ENCODE assay signal across 17 cellular contexts in the genomic region with DNA sequence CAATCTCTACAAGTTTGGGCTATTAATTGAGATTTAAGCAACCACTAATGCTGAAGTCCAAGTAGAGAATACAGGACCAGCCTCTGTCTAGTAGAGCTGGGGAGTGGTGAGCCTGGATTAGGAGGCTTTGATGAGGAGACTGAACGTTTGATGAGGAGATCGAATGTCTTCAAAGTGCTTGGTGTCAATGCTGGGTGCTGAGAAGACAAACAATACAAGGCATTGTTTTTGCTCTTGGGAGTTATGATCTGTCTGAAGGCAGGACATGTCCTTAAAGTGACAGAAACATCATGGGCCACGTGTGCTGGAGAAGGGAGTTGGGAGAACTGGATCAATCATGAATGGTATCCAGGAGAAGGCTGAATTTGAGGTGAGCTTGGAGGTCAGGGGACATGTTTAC.
A peak's percentile ranks its signal among the peaks of the same experiment; 100 is the strongest.
DNase-seq lines count a peak whose midpoint lies in the region; ATAC-seq, FAIRE-seq and TF ChIP-seq lines count a peak whose summit lies in the region.
"Had no signal": no experiment of that assay in that cellular context is flagged by ENCODE, and none has a peak within 500 bp of the region (broad histone marks: within the 10 kb centered on the region; RNA-seq: fewer than 3 reads in every experiment).

No MANE protein-coding gene starts in this region.

- CTCF ChIA-PET in HCT116 (lab: Charles Lee) = interaction anchor here (1.2 to 1.4 kb wide), 2 partner anchors 11 to 148 kb away, joined by 3 to 5 read pairs; no protein-coding TSS in a partner anchor

- no peaks in the 10 kb centered on the region for H4K20me1 ChIP-seq in HCT116 (ENCODE audit: insufficient read depth)

- RAD21 ChIA-PET in HCT116 (lab: Charles Lee; ENCODE audit: low non-redundant PET in 1 of 2, low total read pairs in 2 of 2, uncharacterized antibody in 2 of 2, unreplicated experiment in 2 of 2) = no interaction called here

- H3K79me2 ChIP-seq in HCT116 (ENCODE audit: insufficient read depth, low read length) = no peaks in the 10 kb centered on the region

- FAIRE-seq in bronchial epithelial cell (lab: Jason Lieb, UNC) = peak; percentile 36
- FAIRE-seq: GM12878, GM19239, H1 had no signal

- no peaks in the 10 kb centered on the region for H3K36me3 ChIP-seq in HCT116 (ENCODE audit: control insufficient read depth in 1 of 2, insufficient read depth in 2 of 2, low read length in 2 of 2)
- H3K36me3 ChIP-seq in bronchial epithelial cell (ENCODE audit: control insufficient read depth, insufficient read depth, low read length) = no peaks in the 10 kb centered on the region

- intact Hi-C loops in HCT116 (cut with micrococcal nuclease) = no loop called here

- H3K27me3 ChIP-seq in HCT116 (ENCODE audit: insufficient read depth, low read length) (no peaks in the 10 kb centered on the region), bronchial epithelial cell (ENCODE audit: control insufficient read depth, insufficient read depth, low read length) (no peaks in the 10 kb centered on the region)

- no peak overlapping the region for H3K9ac ChIP-seq in HCT116 (ENCODE audit: low read length)
- H3K9ac ChIP-seq: GM23248 had no signal

- no TSS peak for BruUV-seq in HCT116 (replicated peaks; lab: Mats Ljungman, UMichigan)

- no peak for TF ChIP-seq POLR2A in HCT116 (IDR thresholded peaks at IDR 0.05; ENCODE audit: borderline replicate concordance, extremely low read depth, insufficient read depth, insufficient read length)

- H3K27ac ChIP-seq in HCT116 (ENCODE audit: low read depth, low read length) = no peak overlapping the region
- H3K27ac ChIP-seq: GM23248 had no signal

- H3K4me2 ChIP-seq in HCT116 (ENCODE audit: low read length) = no peak overlapping the region

- ATAC-seq in HCT116 (peak; percentile 59), HG03520 (IDR thresholded peaks at IDR 0.05; ENCODE audit: unreplicated experiment) (no peak)
- ATAC-seq: GM12878 had no signal

- in situ Hi-C loops in G401 (cut with HindIII; ENCODE audit: low sequenced_read_pairs) = no loop called here

- H3K4me3 ChIP-seq in HCT116 (replicated peaks in 1 of 2; ENCODE audit: low read depth in 1 of 2, low read length in 2 of 2) = no peak overlapping the region
- no peak overlapping the region for H3K4me3 ChIP-seq in bronchial epithelial cell (ENCODE audit: low read depth, low read length)
- H3K4me3 ChIP-seq: GM12878, GM23248 had no signal

- H2AFZ ChIP-seq in HCT116 (ENCODE audit: low read depth, low read length, poor library complexity, severe bottlenecking) = no peak overlapping the region
- H2AFZ ChIP-seq: GM23248 had no signal

- no peaks in the 10 kb centered on the region for H3K4me1 ChIP-seq in HCT116 (ENCODE audit: control insufficient read depth in 1 of 2, insufficient read depth in 2 of 2, low read length in 2 of 2)
- H3K4me1 ChIP-seq: Caco-2 had no signal

- no peak for TF ChIP-seq CTCF in HCT116 (IDR thresholded peaks at IDR 0.05 in 2 of 3, conservative IDR thresholded peaks at IDR 0.05 in 1 of 3; ENCODE audit: borderline replicate concordance in 1 of 3, insufficient read depth in 1 of 3, low read depth in 2 of 3, low read length in 2 of 3)
- no peak for TF ChIP-seq CTCF in bronchial epithelial cell (IDR thresholded peaks at IDR 0.05; ENCODE audit: insufficient read depth, low read length, severe bottlenecking)

- no peak for TF ChIP-seq RAD21 in HCT116 (IDR thresholded peaks at IDR 0.05; ENCODE audit: low read depth)

- H3K9me3 ChIP-seq in HCT116 (ENCODE audit: control insufficient read depth in 1 of 2, insufficient read depth in 1 of 2, low read depth in 1 of 2, low read length in 2 of 2) = no peaks in the 10 kb centered on the region
- H3K9me3 ChIP-seq: Caco-2 had no signal

- POLR2A ChIA-PET in HCT116 (lab: Charles Lee) = no interaction called here

- peak; percentile 11 for DNase-seq in COLO829 (ENCODE audit: low spot score)
- peak; percentile 4 for DNase-seq in HCT116 (ENCODE audit: low read depth, low spot score)
- no peak for DNase-seq in bronchial epithelial cell (ENCODE audit: low read depth)
- DNase-seq in G401 (ENCODE audit: low spot score) = no peak
- no peak for DNase-seq in nucleus accumbens (lab: John Stamatoyannopoulos, UW)
- DNase-seq: Caco-2; CD4-positive, alpha-beta memory T cell; DMS153; DND-41; GDM1; GM23248; H7; HCEC 1CT had no signal

- no peaks in the 10 kb centered on the region for H3K9me2 ChIP-seq in HCT116 (ENCODE audit: insufficient read depth)

TF ChIP-seq in HCT116, 20 proteins besides CTCF, POLR2A, EP300 and RAD21:
- no peak for TF ChIP-seq SIN3A (IDR thresholded peaks at IDR 0.05; ENCODE audit: low read depth)
- TF ChIP-seq EZH2phosphoT487 (IDR thresholded peaks at IDR 0.05; ENCODE audit: borderline replicate concordance) = no peak
- TF ChIP-seq TCF7L2 (IDR thresholded peaks at IDR 0.05; ENCODE audit: borderline replicate concordance, extremely low read depth, insufficient read depth, insufficient read length) = peak; percentile 55
- no peak for TF ChIP-seq ELF1 (IDR thresholded peaks at IDR 0.05; ENCODE audit: borderline replicate concordance, low read depth)
- no peak for TF ChIP-seq JUND (IDR thresholded peaks at IDR 0.05)
- no peak for TF ChIP-seq CBX3 (IDR thresholded peaks at IDR 0.05; ENCODE audit: low read depth)
- TF ChIP-seq SP1 (IDR thresholded peaks at IDR 0.05; ENCODE audit: low read depth) = no peak

Comparison
In these comparisons a context has a peak if more than half of its experiments do, and no peak if none do; other contexts are left out.
1. DNase-seq: peak in COLO829 (single experiment) and HCT116 (single experiment); none in bronchial epithelial cell (single experiment), G401 (single experiment) and nucleus accumbens (0 of 56).